Comparison of ENCODE assay signal across 12 cellular contexts in the genomic region with DNA sequence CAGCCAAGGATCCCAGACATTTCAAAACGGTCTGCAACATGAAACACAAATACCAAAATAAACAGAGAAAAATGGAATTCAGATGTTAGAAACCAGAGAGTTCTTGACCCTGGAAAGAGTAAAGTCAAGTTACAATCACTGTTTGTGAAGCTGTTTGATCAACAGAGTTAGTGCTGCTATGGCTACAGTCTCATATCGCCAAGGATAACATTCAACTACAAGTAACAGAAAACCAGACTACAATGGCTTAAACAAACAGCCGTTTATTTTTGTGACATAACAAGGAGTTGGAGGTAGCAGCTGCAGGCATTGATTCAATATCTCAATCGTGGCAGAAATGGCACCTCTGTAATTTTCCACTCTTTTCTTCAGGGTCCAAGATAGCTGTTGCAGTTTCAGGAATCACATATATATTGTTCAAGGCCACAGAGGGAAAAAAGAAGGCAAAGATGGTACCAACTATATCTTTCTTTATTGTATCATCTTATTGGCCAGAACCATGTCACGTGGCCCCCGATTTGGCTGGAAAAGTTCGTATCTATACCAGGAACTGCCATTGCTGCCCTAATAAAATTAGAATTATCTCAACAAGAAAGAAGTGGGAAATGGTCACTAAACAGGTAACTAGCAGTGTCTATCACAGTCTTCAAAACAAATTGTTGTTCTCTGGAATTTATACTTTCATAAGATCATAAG. TPM values are rescaled to one million over a fixed set of nuclear protein-coding genes. Genes with fewer than 3 reads are reported as not detected.
DNase-seq lines count a peak whose midpoint lies in the region; ATAC-seq and TF ChIP-seq lines count a peak whose summit lies in the region.
"Had no signal": no experiment of that assay in that cellular context is flagged by ENCODE, and none has a peak within 500 bp of the region (broad histone marks: within the 10 kb centered on the region; RNA-seq: fewer than 3 reads in every experiment).

No MANE protein-coding gene starts in this region.

- no peaks in the 10 kb centered on the region for H3K27me3 ChIP-seq in BJ (ENCODE audit: control insufficient read depth, insufficient read depth, low read length)

- TF ChIP-seq CTCF in BJ (IDR thresholded peaks at IDR 0.05; ENCODE audit: insufficient read depth, low read depth, low read length) (no peak), omental fat pad (IDR thresholded peaks at IDR 0.05) (no peak)

- POLR2A ChIA-PET in BJ (lab: Charles Lee): interaction anchor here (0.8 kb wide), 1 partner anchor 131 kb away, joined by 3 read pairs; the partner anchor contains the start of gene SRSF7

- no peak overlapping the region for H3K4me3 ChIP-seq in BJ (ENCODE audit: low read depth, low read length)
- H3K4me3 ChIP-seq: psoas muscle had no signal

- H3K36me3 ChIP-seq in BJ (ENCODE audit: control insufficient read depth, insufficient read depth, low read length): no peaks in the 10 kb centered on the region

- CTCF ChIA-PET in BJ (lab: Yijun Ruan, JAX): interaction anchor here (1.2 to 1.4 kb wide), 2 partner anchors 15 to 17 kb away, joined by 6 to 8 read pairs; no protein-coding TSS in a partner anchor

- ATAC-seq in omental fat pad (ENCODE audit: low FRiP score) (no peak), HG03108 (IDR thresholded peaks at IDR 0.05; ENCODE audit: unreplicated experiment) (no peak)
- ATAC-seq: left lobe of liver, psoas muscle had no signal

- DNase-seq in BJ (ENCODE audit: low read depth) (peak; percentile 73), NCI-H2029 treated with DMSO at 0.1 percent for 48 hours (lab: John Stamatoyannopoulos, UW) (peak; percentile 47), dedifferentiated amniotic fluid mesenchymal stem cell (ENCODE audit: extremely low spot score) (peak; percentile 94), myocyte (ENCODE audit: low read depth) (peak; percentile 63), omental fat pad (ENCODE audit: low spot score) (no peak), DMS79 treated with DMSO at 0.1 percent for 48 hours (lab: John Stamatoyannopoulos, UW) (no peak)
- DNase-seq in activated CD4-positive, alpha-beta T cell treated with anti-CD3 and anti-CD28 coated beads, Interleukin-2, amount 50 U/mL, for 48 hours: no peak
- DNase-seq: Caco-2, Kasumi-1, psoas muscle had no signal

RNA-seq across cellular contexts. Expression of gene HNRNPLL, which starts 17.7 kb away (rescaled TPM):
- polyA plus RNA-seq in BJ (2011; rRNA removed): 26.6 and 49.7 TPM in 2 replicates
- 20.3 and 21.0 TPM in 2 replicates for polyA minus RNA-seq in BJ (2011; rRNA and poly(A)+ RNA removed)
- total RNA-seq in myocyte (36.2 and 44.1 TPM in 2 replicates), omental fat pad (10 to 100 TPM; 32.3 to 41.6 (median 36.4) TPM)
- polyA plus RNA-seq in myocyte (2012): 24.6 TPM

RNA-seq across cellular contexts. Expression of gene GALM, which starts 45.5 kb away (rescaled TPM):
- polyA plus RNA-seq in BJ (2011; rRNA removed): 9.6 and 10.1 TPM in 2 replicates
- 2.8 and 6.8 TPM in 2 replicates for polyA minus RNA-seq in BJ (2011; rRNA and poly(A)+ RNA removed)
- total RNA-seq in myocyte (12.4 and 23.1 TPM in 2 replicates), omental fat pad (10 to 100 TPM in 3 of 4 donors, 1 to 10 TPM in 1; 9.7 to 29.3 (median 25.7) TPM)
- polyA plus RNA-seq in myocyte (2012): 13.9 TPM

Comparison
In these comparisons a context has a peak if more than half of its experiments do, and no peak if none do; other contexts are left out.
1. DNase-seq: peak in BJ (single experiment), NCI-H2029 treated with DMSO at 0.1 percent for 48 hours (single experiment), dedifferentiated amniotic fluid mesenchymal stem cell (single experiment) and myocyte (single experiment); none in omental fat pad (single experiment), activated CD4-positive, alpha-beta T cell treated with anti-CD3 and anti-CD28 coated beads, Interleukin-2, amount 50 U/mL, for 48 hours (0 of 2) and DMS79 treated with DMSO at 0.1 percent for 48 hours (single experiment).